Comparison of ENCODE assay signal across 1 cellular context in genomic region chrX:41599507-41599906, GRCh38.
TF ChIP-seq lines count a peak whose summit lies in the region.

No MANE protein-coding gene starts in this region.

TF ChIP-seq in SK-N-SH treated with all-trans-retinoic acid at 6 μM for 48 hours, 23 proteins besides CTCF, POLR2A, EP300 and RAD21 (continued from another document):
- no peak for TF ChIP-seq TSHZ2 (CRISPR knock-in tag; IDR thresholded peaks at IDR 0.05)
- TF ChIP-seq BACH2 (CRISPR knock-in tag; IDR thresholded peaks at IDR 0.05; ENCODE audit: borderline replicate concordance), result no peak
- TF ChIP-seq GLIS3 (CRISPR knock-in tag; IDR thresholded peaks at IDR 0.05), result no peak
- no peak for TF ChIP-seq ZFP30 (CRISPR knock-in tag; IDR thresholded peaks at IDR 0.05)
- TF ChIP-seq SNAI2 (CRISPR knock-in tag; IDR thresholded peaks at IDR 0.05), result no peak
- TF ChIP-seq ZC3H10 (CRISPR knock-in tag; IDR thresholded peaks at IDR 0.05), result no peak
- TF ChIP-seq ESRRG (CRISPR knock-in tag; IDR thresholded peaks at IDR 0.05), result no peak
- no peak for TF ChIP-seq ZNF565 (CRISPR knock-in tag; conservative IDR thresholded peaks at IDR 0.05; ENCODE audit: low read depth)
- TF ChIP-seq ARNTL (CRISPR knock-in tag; IDR thresholded peaks at IDR 0.05; ENCODE audit: borderline replicate concordance, low read depth), result no peak
